1 cellular context compared by ENCODE assay signal in genomic region chrX:154457491-154458115, GRCh38.
A peak's percentile ranks its signal among the peaks of the same experiment; 100 is the strongest.
TF ChIP-seq lines count a peak whose summit lies in the region.

No MANE protein-coding gene starts in this region.

TF ChIP-seq in HEK293, 187 proteins besides CTCF, POLR2A, EP300 and RAD21 (continued from another document and continues in another):
- TF ChIP-seq, protein P1, sequence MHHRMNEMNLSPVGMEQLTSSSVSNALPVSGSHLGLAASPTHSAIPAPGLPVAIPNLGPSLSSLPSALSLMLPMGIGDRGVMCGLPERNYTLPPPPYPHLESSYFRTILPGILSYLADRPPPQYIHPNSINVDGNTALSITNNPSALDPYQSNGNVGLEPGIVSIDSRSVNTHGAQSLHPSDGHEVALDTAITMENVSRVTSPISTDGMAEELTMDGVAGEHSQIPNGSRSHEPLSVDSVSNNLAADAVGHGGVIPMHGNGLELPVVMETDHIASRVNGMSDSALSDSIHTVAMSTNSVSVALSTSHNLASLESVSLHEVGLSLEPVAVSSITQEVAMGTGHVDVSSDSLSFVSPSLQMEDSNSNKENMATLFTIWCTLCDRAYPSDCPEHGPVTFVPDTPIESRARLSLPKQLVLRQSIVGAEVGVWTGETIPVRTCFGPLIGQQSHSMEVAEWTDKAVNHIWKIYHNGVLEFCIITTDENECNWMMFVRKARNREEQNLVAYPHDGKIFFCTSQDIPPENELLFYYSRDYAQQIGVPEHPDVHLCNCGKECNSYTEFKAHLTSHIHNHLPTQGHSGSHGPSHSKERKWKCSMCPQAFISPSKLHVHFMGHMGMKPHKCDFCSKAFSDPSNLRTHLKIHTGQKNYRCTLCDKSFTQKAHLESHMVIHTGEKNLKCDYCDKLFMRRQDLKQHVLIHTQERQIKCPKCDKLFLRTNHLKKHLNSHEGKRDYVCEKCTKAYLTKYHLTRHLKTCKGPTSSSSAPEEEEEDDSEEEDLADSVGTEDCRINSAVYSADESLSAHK (tag by site-specific recombination; IDR thresholded peaks at IDR 0.05) = no peak
- TF ChIP-seq ZNF37A (tag by site-specific recombination; IDR thresholded peaks at IDR 0.05) (no peak), YY2 (tag by site-specific recombination; IDR thresholded peaks at IDR 0.05) (no peak), ZNF221 (tag by site-specific recombination; IDR thresholded peaks at IDR 0.05; ENCODE audit: borderline replicate concordance) (no peak), ZNF76 (tag by site-specific recombination; IDR thresholded peaks at IDR 0.05; ENCODE audit: borderline replicate concordance, low read depth) (no peak), ZNF830 (tag by site-specific recombination; IDR thresholded peaks at IDR 0.05; ENCODE audit: low read depth) (no peak), ZNF777 (tag by site-specific recombination; IDR thresholded peaks at IDR 0.05; ENCODE audit: borderline replicate concordance) (peak; percentile 37; the same call in 1 of the 2 replicates), ZSCAN4 (tag by site-specific recombination; IDR thresholded peaks at IDR 0.05) (no peak), ZNF16 (tag by site-specific recombination; IDR thresholded peaks at IDR 0.05; ENCODE audit: low read depth) (no peak), GLIS2 (tag by site-specific recombination; IDR thresholded peaks at IDR 0.05) (peak; percentile 58; the same call in 1 of the 2 replicates), ZBTB11 (tag by site-specific recombination; conservative IDR thresholded peaks at IDR 0.05; ENCODE audit: low read depth) (no peak), ZNF175 (tag by site-specific recombination; IDR thresholded peaks at IDR 0.05) (no peak), PRDM1 (tag by site-specific recombination; IDR thresholded peaks at IDR 0.05) (peak; percentile 95), ZNF558 (tag by site-specific recombination; IDR thresholded peaks at IDR 0.05) (no peak), ZBTB26 (tag by site-specific recombination; optimal IDR thresholded peaks at IDR 0.05) (peak; percentile 66), ZNF132 (tag by site-specific recombination; IDR thresholded peaks at IDR 0.05; ENCODE audit: borderline replicate concordance) (no peak), ZNF600 (tag by site-specific recombination; IDR thresholded peaks at IDR 0.05) (peak; percentile 68), ZNF211 (tag by site-specific recombination; IDR thresholded peaks at IDR 0.05; ENCODE audit: low read depth) (no peak), ZNF184 (tag by site-specific recombination; IDR thresholded peaks at IDR 0.05) (no peak), ZNF664 (tag by site-specific recombination; IDR thresholded peaks at IDR 0.05) (no peak), ZNF521 (tag by site-specific recombination; IDR thresholded peaks at IDR 0.05) (no peak), ZBTB1 (tag by site-specific recombination; IDR thresholded peaks at IDR 0.05) (no peak), ZNF223 (tag by site-specific recombination; IDR thresholded peaks at IDR 0.05) (no peak), KLF8 (tag by site-specific recombination; IDR thresholded peaks at IDR 0.05) (peak; percentile 71), KLF9 (tag by site-specific recombination; IDR thresholded peaks at IDR 0.05; ENCODE audit: low read depth) (peak; percentile 52; the same call in 1 of the 2 replicates), MYNN (tag by site-specific recombination; IDR thresholded peaks at IDR 0.05; ENCODE audit: borderline replicate concordance) (no peak), ZNF624 (tag by site-specific recombination; IDR thresholded peaks at IDR 0.05) (no peak), ZNF311 (tag by site-specific recombination; IDR thresholded peaks at IDR 0.05; ENCODE audit: borderline replicate concordance) (no peak), GFI1B (tag by site-specific recombination; IDR thresholded peaks at IDR 0.05) (no peak), ZBTB10 (tag by site-specific recombination; IDR thresholded peaks at IDR 0.05) (peak; percentile 63; the same call in 1 of the 2 replicates), ZNF24 (tag by site-specific recombination; IDR thresholded peaks at IDR 0.05) (no peak), FEZF1 (tag by site-specific recombination; IDR thresholded peaks at IDR 0.05) (no peak), GLIS1 (tag by site-specific recombination; IDR thresholded peaks at IDR 0.05) (peak; percentile 56; the same call in 1 of the 2 replicates), ZNF335 (tag by site-specific recombination; conservative IDR thresholded peaks at IDR 0.05) (peak; percentile 65)
- TF ChIP-seq, protein P2, sequence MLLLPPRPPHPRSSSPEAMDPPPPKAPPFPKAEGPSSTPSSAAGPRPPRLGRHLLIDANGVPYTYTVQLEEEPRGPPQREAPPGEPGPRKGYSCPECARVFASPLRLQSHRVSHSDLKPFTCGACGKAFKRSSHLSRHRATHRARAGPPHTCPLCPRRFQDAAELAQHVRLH (tag by site-specific recombination; IDR thresholded peaks at IDR 0.05) = no peak
- TF ChIP-seq, protein P3, sequence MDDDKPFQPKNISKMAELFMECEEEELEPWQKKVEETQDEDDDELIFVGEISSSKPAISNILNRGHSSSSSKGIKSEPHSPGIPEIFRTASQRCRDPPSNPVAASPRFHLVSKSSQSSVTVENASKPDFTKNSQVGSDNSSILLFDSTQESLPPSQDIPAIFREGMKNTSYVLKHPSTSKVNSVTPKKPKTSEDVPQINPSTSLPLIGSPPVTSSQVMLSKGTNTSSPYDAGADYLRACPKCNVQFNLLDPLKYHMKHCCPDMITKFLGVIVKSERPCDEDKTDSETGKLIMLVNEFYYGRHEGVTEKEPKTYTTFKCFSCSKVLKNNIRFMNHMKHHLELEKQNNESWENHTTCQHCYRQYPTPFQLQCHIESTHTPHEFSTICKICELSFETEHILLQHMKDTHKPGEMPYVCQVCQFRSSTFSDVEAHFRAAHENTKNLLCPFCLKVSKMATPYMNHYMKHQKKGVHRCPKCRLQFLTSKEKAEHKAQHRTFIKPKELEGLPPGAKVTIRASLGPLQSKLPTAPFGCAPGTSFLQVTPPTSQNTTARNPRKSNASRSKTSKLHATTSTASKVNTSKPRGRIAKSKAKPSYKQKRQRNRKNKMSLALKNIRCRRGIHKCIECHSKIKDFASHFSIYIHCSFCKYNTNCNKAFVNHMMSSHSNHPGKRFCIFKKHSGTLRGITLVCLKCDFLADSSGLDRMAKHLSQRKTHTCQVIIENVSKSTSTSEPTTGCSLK (tag by site-specific recombination; IDR thresholded peaks at IDR 0.05) = no peak
- TF ChIP-seq, protein P4, sequence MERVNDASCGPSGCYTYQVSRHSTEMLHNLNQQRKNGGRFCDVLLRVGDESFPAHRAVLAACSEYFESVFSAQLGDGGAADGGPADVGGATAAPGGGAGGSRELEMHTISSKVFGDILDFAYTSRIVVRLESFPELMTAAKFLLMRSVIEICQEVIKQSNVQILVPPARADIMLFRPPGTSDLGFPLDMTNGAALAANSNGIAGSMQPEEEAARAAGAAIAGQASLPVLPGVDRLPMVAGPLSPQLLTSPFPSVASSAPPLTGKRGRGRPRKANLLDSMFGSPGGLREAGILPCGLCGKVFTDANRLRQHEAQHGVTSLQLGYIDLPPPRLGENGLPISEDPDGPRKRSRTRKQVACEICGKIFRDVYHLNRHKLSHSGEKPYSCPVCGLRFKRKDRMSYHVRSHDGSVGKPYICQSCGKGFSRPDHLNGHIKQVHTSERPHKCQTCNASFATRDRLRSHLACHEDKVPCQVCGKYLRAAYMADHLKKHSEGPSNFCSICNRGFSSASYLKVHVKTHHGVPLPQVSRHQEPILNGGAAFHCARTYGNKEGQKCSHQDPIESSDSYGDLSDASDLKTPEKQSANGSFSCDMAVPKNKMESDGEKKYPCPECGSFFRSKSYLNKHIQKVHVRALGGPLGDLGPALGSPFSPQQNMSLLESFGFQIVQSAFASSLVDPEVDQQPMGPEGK (tag by site-specific recombination; IDR thresholded peaks at IDR 0.05) = peak; percentile 77
- TF ChIP-seq, protein P5, sequence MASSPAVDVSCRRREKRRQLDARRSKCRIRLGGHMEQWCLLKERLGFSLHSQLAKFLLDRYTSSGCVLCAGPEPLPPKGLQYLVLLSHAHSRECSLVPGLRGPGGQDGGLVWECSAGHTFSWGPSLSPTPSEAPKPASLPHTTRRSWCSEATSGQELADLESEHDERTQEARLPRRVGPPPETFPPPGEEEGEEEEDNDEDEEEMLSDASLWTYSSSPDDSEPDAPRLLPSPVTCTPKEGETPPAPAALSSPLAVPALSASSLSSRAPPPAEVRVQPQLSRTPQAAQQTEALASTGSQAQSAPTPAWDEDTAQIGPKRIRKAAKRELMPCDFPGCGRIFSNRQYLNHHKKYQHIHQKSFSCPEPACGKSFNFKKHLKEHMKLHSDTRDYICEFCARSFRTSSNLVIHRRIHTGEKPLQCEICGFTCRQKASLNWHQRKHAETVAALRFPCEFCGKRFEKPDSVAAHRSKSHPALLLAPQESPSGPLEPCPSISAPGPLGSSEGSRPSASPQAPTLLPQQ (tag by site-specific recombination; IDR thresholded peaks at IDR 0.05) = no peak
- TF ChIP-seq, protein P6, sequence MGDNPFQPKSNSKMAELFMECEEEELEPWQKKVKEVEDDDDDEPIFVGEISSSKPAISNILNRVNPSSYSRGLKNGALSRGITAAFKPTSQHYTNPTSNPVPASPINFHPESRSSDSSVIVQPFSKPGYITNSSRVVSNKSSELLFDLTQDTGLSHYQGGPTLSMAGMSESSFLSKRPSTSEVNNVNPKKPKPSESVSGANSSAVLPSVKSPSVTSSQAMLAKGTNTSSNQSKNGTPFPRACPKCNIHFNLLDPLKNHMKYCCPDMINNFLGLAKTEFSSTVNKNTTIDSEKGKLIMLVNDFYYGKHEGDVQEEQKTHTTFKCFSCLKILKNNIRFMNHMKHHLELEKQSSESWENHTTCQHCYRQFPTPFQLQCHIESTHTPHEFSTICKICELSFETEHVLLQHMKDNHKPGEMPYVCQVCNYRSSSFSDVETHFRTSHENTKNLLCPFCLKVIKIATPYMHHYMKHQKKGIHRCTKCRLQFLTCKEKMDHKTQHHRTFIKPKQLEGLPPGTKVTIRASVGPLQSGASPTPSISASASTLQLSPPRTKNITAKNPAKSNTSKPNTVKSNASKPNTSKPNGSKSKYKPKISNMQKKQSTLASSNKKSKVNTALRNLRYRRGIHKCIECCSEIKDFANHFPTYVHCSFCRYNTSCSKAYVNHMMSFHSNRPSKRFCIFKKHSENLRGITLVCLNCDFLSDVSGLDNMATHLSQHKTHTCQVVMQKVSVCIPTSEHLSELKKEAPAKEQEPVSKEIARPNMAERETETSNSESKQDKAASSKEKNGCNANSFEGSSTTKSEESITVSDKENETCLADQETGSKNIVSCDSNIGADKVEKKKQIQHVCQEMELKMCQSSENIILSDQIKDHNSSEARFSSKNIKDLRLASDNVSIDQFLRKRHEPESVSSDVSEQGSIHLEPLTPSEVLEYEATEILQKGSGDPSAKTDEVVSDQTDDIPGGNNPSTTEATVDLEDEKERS (tag by site-specific recombination; IDR thresholded peaks at IDR 0.05) = no peak
